1 cellular context compared by ENCODE assay signal in genomic region chr17:48491527-48492273, GRCh38.
TF ChIP-seq lines count a peak whose summit lies in the region.

No MANE protein-coding gene starts in this region.

TF ChIP-seq in IMR-90, 13 proteins besides CTCF, POLR2A, EP300 and RAD21:
- TF ChIP-seq FOS (IDR thresholded peaks at IDR 0.05; ENCODE audit: low read depth, low read length): no peak
- TF ChIP-seq CHD1 (IDR thresholded peaks at IDR 0.05; ENCODE audit: low read depth, low read length): no peak
- no peak for TF ChIP-seq RFX5 (IDR thresholded peaks at IDR 0.05; ENCODE audit: low read depth, low read length)
- TF ChIP-seq SMC3 (IDR thresholded peaks at IDR 0.05; ENCODE audit: low read depth, low read length): no peak
- TF ChIP-seq MAZ (IDR thresholded peaks at IDR 0.05; ENCODE audit: borderline replicate concordance, low read depth, low read length): no peak
- TF ChIP-seq BHLHE40 (IDR thresholded peaks at IDR 0.05; ENCODE audit: low read depth, low read length): no peak
- TF ChIP-seq USF2 (IDR thresholded peaks at IDR 0.05; ENCODE audit: low read depth, low read length): no peak
- TF ChIP-seq RCOR1 (IDR thresholded peaks at IDR 0.05; ENCODE audit: insufficient replicate concordance, low read length): no peak
- no peak for TF ChIP-seq MAFK (IDR thresholded peaks at IDR 0.05; ENCODE audit: low read depth, low read length)
- TF ChIP-seq ELK1 (IDR thresholded peaks at IDR 0.05; ENCODE audit: borderline replicate concordance, low read depth, low read length): no peak
- no peak for TF ChIP-seq MXI1 (IDR thresholded peaks at IDR 0.05; ENCODE audit: borderline replicate concordance, low read depth, low read length)
